In genomic region chr1:44417351-44418021, GRCh38 we compare ENCODE assay signal across 8 cellular contexts. TPM values are rescaled to one million over a fixed set of nuclear protein-coding genes. Genes with fewer than 3 reads are reported as not detected.
DNase-seq lines count a peak whose midpoint lies in the region; ATAC-seq and TF ChIP-seq lines count a peak whose summit lies in the region.

No MANE protein-coding gene starts in this region.

- TF ChIP-seq POLR2A in suprapubic skin (IDR thresholded peaks at IDR 0.05), result no peak

- ATAC-seq in left lung (peak; percentile 84), HG03175 (IDR thresholded peaks at IDR 0.05; ENCODE audit: unreplicated experiment) (no peak), GM18873 (IDR thresholded peaks at IDR 0.05; ENCODE audit: low FRiP score, unreplicated experiment) (no peak), HG02884 (IDR thresholded peaks at IDR 0.05; ENCODE audit: unreplicated experiment) (no peak)

- H3K4me1 ChIP-seq in left lung, result peaks cover 6 to 14% of the 10 kb centered on the region in 2 donors
- peaks cover 23% of the 10 kb centered on the region for H3K4me1 ChIP-seq in suprapubic skin

- in situ Hi-C loops in brain microvascular endothelial cell (cut with HindIII; ENCODE audit: low pct_ligation_motif_present, low sequenced_read_pairs), result no loop called here

- DNase-seq in CMK (ENCODE audit: low read depth), result peak; percentile 36
- peak; percentile 67 for DNase-seq in NCI-H1092 (lab: John Stamatoyannopoulos, UW)
- peak; percentile 21 for DNase-seq in brain microvascular endothelial cell
- DNase-seq in left lung, result peak in 1 of 2 donors; percentile 91
- no peak for DNase-seq in suprapubic skin (ENCODE audit: low spot score in 2 of 2)

- intact Hi-C loops in left lung (cut with DNase I), result no loop called here

- TF ChIP-seq CTCF in brain microvascular endothelial cell (IDR thresholded peaks at IDR 0.05; ENCODE audit: low read depth, low read length, missing control alignments) (no peak), left lung (IDR thresholded peaks at IDR 0.05) (no peak), suprapubic skin (IDR thresholded peaks at IDR 0.05) (no peak)

- TF ChIP-seq EP300 in suprapubic skin (IDR thresholded peaks at IDR 0.05), result no peak

- H3K36me3 ChIP-seq in brain microvascular endothelial cell (replicated peaks), result no peaks in the 10 kb centered on the region
- no peaks in the 10 kb centered on the region for H3K36me3 ChIP-seq in left lung
- no peaks in the 10 kb centered on the region for H3K36me3 ChIP-seq in suprapubic skin

- H3K27ac ChIP-seq in brain microvascular endothelial cell (no peak overlapping the region), left lung (no peak overlapping the region), suprapubic skin (no peak overlapping the region)

- 74% methylated on average over 7 of the region's 65 CpGs for WGBS in suprapubic skin

- H3K4me3 ChIP-seq in brain microvascular endothelial cell (ENCODE audit: low read depth, low read length) (peak overlapping the region; percentile 5), left lung (peak overlapping the region in 1 of 2 donors; percentile 35), suprapubic skin (peak overlapping the region; percentile 40)

- no peaks in the 10 kb centered on the region for H3K9me3 ChIP-seq in left lung
- no peaks in the 10 kb centered on the region for H3K9me3 ChIP-seq in suprapubic skin

- peaks cover 75% of the 10 kb centered on the region for H3K27me3 ChIP-seq in brain microvascular endothelial cell (replicated peaks)
- peaks cover 82 to 93% of the 10 kb centered on the region in 2 donors for H3K27me3 ChIP-seq in left lung
- peaks cover 100% of the 10 kb centered on the region for H3K27me3 ChIP-seq in suprapubic skin

RNA-seq across cellular contexts. Expression of gene RNF220, which starts 12.4 kb away (rescaled TPM):
- 10 to 100 TPM; 50.8 to 58.9 TPM for total RNA-seq in left lung
- 100 to 1,000 TPM in 2 of 4 donors, 10 to 100 TPM in 2; 79.4 to 124 (median 99.5) TPM for total RNA-seq in suprapubic skin

Comparison
In these comparisons a context has a peak if more than half of its experiments do, and no peak if none do; other contexts are left out.
1. DNase-seq: peak in CMK (single experiment), NCI-H1092 (single experiment) and brain microvascular endothelial cell (single experiment); none in suprapubic skin (0 of 2).